In the genomic region with DNA sequence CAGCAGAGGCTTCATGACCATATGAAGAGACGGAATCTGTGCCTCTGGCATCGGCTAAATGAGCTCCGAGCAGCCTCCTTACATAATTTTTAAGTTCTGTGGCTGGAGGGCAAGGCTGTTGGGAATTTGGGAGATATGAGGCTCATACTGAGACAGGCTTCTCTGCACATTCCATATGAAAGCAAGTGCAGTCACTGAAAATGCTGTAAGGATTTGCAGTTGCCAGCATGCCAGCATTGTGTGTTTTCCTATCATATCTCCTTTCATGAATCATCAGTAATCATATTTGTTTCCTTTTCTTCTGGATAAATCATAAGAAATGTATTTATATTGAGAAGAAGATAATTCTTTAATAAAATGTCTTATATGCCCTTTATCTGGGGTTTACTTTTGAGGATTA, we compare ENCODE assay signal across 22 cellular contexts.
"Had no signal": no experiment of that assay in that cellular context is flagged by ENCODE, and none has a peak within 500 bp of the region (broad histone marks: within the 10 kb centered on the region; RNA-seq: fewer than 3 reads in every experiment).

No MANE protein-coding gene starts in this region.

- ATAC-seq: body of pancreas; heart right ventricle; left lung; naive thymus-derived CD4-positive, alpha-beta T cell; stimulated activated naive CD8-positive, alpha-beta T cell treated with anti-CD3 and anti-CD28 coated beads, Interleukin-15, Interleukin-2, amounts not matched to agents 100 U/mL and 50 U/mL, for 24 hours; T-helper 17 cell had no signal

- H3K4me1 ChIP-seq: body of pancreas, heart right ventricle, left lung, sigmoid colon, spleen, thyroid gland had no signal

- H3K27me3 ChIP-seq: body of pancreas, dorsolateral prefrontal cortex, heart right ventricle, left lung, sigmoid colon, spleen, thyroid gland had no signal

- H3K9me3 ChIP-seq: body of pancreas, heart right ventricle, left lung, sigmoid colon, spleen, thyroid gland had no signal

- H3K36me3 ChIP-seq: heart right ventricle, left lung, sigmoid colon, spleen, thyroid gland had no signal

- DNase-seq: activated CD4-positive, alpha-beta T cell treated with anti-CD3 and anti-CD28 coated beads for 4 hours; activated CD4-positive, alpha-beta T cell treated with anti-CD3 and anti-CD28 coated beads, Interleukin-2, amount 50 U/mL, for 48 hours; activated CD4-positive, CD25-positive, alpha-beta regulatory T cell; activated naive CD4-positive, alpha-beta T cell treated with anti-CD3 and anti-CD28 coated beads, Interleukin-2, amount 10 ng/mL, durations not matched to agents 7 days and 5 days; activated T-cell treated with anti-CD3 and anti-CD28 coated beads, Interleukin-2, amount 50 U/mL, for 48 hours; anterior cingulate cortex; body of pancreas; central memory CD4-positive, alpha-beta T cell; dorsolateral prefrontal cortex; heart right ventricle; left lung; naive thymus-derived CD4-positive, alpha-beta T cell; retina; sigmoid colon; spleen; stimulated activated CD4-positive, alpha-beta T cell treated with anti-CD3 and anti-CD28 coated beads, Interleukin-4, amount 100 ng/mL, for 1 hour; stimulated activated naive CD8-positive, alpha-beta T cell treated with anti-CD3 and anti-CD28 coated beads, Interleukin-15, Interleukin-2, amounts not matched to agents 100 U/mL and 50 U/mL, for 24 hours; substantia nigra; SW 1271; T-helper 17 cell; thyroid gland had no signal

- H3K27ac ChIP-seq: body of pancreas, dorsolateral prefrontal cortex, heart right ventricle, left lung, sigmoid colon, spleen, thyroid gland had no signal

- H3K4me3 ChIP-seq: body of pancreas, dorsolateral prefrontal cortex, heart right ventricle, left lung, lung, sigmoid colon, spleen, thyroid gland had no signal
